Comparison of ENCODE assay signal across 8 cellular contexts in the genomic region with DNA sequence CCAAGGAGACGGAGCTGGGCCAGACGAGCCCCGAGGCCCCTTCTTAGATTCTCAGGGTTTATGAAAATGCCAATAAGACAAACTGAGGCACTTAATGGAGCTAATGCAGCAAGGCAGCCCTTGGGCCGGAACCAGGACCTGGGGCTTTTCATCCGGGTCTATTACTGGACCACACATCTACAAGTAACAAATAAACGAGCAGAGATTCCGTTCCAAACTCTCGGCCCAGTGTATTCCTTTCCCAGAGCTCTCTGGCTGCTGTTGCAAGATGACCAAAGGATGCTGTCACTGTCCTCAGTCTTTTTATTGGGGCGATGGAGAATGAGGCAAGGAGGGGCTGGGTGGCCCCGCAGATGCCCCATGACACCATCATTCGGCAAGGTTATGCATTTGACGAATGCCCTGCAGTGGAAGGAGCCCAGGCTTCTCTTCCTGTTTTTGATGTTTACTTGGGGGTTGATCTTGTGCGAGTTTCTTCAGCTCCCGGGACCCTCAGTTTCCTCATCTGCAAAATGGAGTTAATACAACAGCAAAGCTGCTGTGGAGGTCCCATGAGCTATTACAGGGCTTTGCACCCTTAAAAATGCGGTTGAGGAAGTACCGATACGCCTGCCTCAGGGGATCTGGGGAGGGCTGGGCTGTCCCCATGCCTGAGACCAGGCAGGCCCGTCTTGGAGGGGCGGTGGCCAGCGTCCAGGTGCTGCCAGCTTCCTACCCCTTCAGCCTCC. TPM values are rescaled to one million over a fixed set of nuclear protein-coding genes. Genes with fewer than 3 reads are reported as not detected.
DNase-seq lines count a peak whose midpoint lies in the region; ATAC-seq and TF ChIP-seq lines count a peak whose summit lies in the region.

No MANE protein-coding gene starts in this region.

- POLR2A ChIA-PET in activated naive CD8-positive, alpha-beta T cell treated with anti-CD3 and anti-CD28 coated beads, Interleukin-2, amount 10 ng/mL, durations not matched to agents 7 days and 5 days (lab: Charles Lee) = no interaction called here

- no peaks in the 10 kb centered on the region for H3K9me3 Mint-ChIP-seq in activated naive CD8-positive, alpha-beta T cell treated with anti-CD3 and anti-CD28 coated beads, Interleukin-2, amount 10 ng/mL, durations not matched to agents 7 days and 5 days
- no peaks in the 10 kb centered on the region for H3K9me3 Mint-ChIP-seq in mesothelial cell of epicardium

- H3K27me3 Mint-ChIP-seq in activated naive CD8-positive, alpha-beta T cell treated with anti-CD3 and anti-CD28 coated beads, Interleukin-2, amount 10 ng/mL, durations not matched to agents 7 days and 5 days = peaks cover 54% of the 10 kb centered on the region
- peaks cover 60% of the 10 kb centered on the region for H3K27me3 Mint-ChIP-seq in mesothelial cell of epicardium (ENCODE audit: low read depth)

- DNase-seq in heart left ventricle (no peak), Right ventricle myocardium superior (no peak), mesothelial cell of epicardium (ENCODE audit: low spot score in 2 of 2, unreplicated experiment in 2 of 2) (no peak), SHP77 treated with DMSO at 0.1 percent for 48 hours (lab: John Stamatoyannopoulos, UW) (no peak), SW480 (ENCODE audit: low spot score) (no peak)
- no peak for DNase-seq in activated naive CD8-positive, alpha-beta T cell treated with anti-CD3 and anti-CD28 coated beads, Interleukin-2, amount 10 ng/mL, durations not matched to agents 7 days and 5 days

- H3K36me3 Mint-ChIP-seq in activated naive CD8-positive, alpha-beta T cell treated with anti-CD3 and anti-CD28 coated beads, Interleukin-2, amount 10 ng/mL, durations not matched to agents 7 days and 5 days = peaks cover 2% of the 10 kb centered on the region
- H3K36me3 Mint-ChIP-seq in mesothelial cell of epicardium = no peaks in the 10 kb centered on the region

- peaks cover 2% of the 10 kb centered on the region for H3K4me1 Mint-ChIP-seq in activated naive CD8-positive, alpha-beta T cell treated with anti-CD3 and anti-CD28 coated beads, Interleukin-2, amount 10 ng/mL, durations not matched to agents 7 days and 5 days
- H3K4me1 Mint-ChIP-seq in mesothelial cell of epicardium = peaks cover 4% of the 10 kb centered on the region

- ATAC-seq in heart left ventricle = peak in 1 of 4 donors; percentile 1
- no peak for ATAC-seq in Right ventricle myocardium superior (ENCODE audit: poor library complexity)
- no peak for ATAC-seq in activated naive CD8-positive, alpha-beta T cell treated with anti-CD3 and anti-CD28 coated beads, Interleukin-2, amount 10 ng/mL, durations not matched to agents 7 days and 5 days (ENCODE audit: low read depth)
- no peak for ATAC-seq in GM18858 (IDR thresholded peaks at IDR 0.05; ENCODE audit: unreplicated experiment)

- H3K27ac Mint-ChIP-seq in activated naive CD8-positive, alpha-beta T cell treated with anti-CD3 and anti-CD28 coated beads, Interleukin-2, amount 10 ng/mL, durations not matched to agents 7 days and 5 days = no peak overlapping the region
- H3K27ac Mint-ChIP-seq in mesothelial cell of epicardium = no peak overlapping the region

- H3K4me1 ChIP-seq in heart left ventricle = peaks cover 0 to 46% (median 22%) of the 10 kb centered on the region in 12 donors
- no peaks in the 10 kb centered on the region for H3K4me1 ChIP-seq in urinary bladder (ENCODE audit: insufficient read depth)

- intact Hi-C loops in heart left ventricle (cut with DNase I) (loop anchor here in 1 of 10 donors (2.0 kb wide), 1 partner anchor 221 kb away; no protein-coding TSS in a partner anchor), Right ventricle myocardium superior (cut with DNase I) (loop anchor here (10.0 kb wide), 1 partner anchor 95 kb away; no protein-coding TSS in a partner anchor)

- WGBS in heart left ventricle, 4 donors = 46 to 66% (median 49%) methylated on average over 18 to 20 of the region's 20 CpGs
- 55% methylated on average over 20 of the region's 20 CpGs for whole genome bisulfite sequencing in urinary bladder

- H3K27me3 ChIP-seq in heart left ventricle = peaks cover 0 to 76% (median 26%) of the 10 kb centered on the region in 9 donors

- no peaks in the 10 kb centered on the region for H3K9me3 ChIP-seq in heart left ventricle

- no peaks in the 10 kb centered on the region for H3K36me3 ChIP-seq in heart left ventricle
- H3K36me3 ChIP-seq in urinary bladder (ENCODE audit: insufficient read depth) = no peaks in the 10 kb centered on the region

- H3K4me3 Mint-ChIP-seq in activated naive CD8-positive, alpha-beta T cell treated with anti-CD3 and anti-CD28 coated beads, Interleukin-2, amount 10 ng/mL, durations not matched to agents 7 days and 5 days = peak overlapping the region; percentile 46
- peak overlapping the region; percentile 58 for H3K4me3 Mint-ChIP-seq in mesothelial cell of epicardium

- no peak for TF ChIP-seq CTCF in heart left ventricle (IDR thresholded peaks at IDR 0.05)
- no peak for TF ChIP-seq CTCF in mesothelial cell of epicardium (IDR thresholded peaks at IDR 0.05; ENCODE audit: unreplicated experiment)

- H3K27ac ChIP-seq in heart left ventricle (peak overlapping the region in 7 of 12 donors; percentile 76 to 86 (median 82)), urinary bladder (ENCODE audit: low read depth) (no peak overlapping the region)

- H3K4me3 ChIP-seq in heart left ventricle (peak overlapping the region; percentile 49 to 88 (median 70)), urinary bladder (ENCODE audit: low read depth, low read length) (peak overlapping the region; percentile 63)

- TF ChIP-seq POLR2A in heart left ventricle (IDR thresholded peaks at IDR 0.05) = no peak

RNA-seq across cellular contexts. Expression of gene NTN1, which starts 1.1 kb away (rescaled TPM):
- total RNA-seq in heart left ventricle (10 to 100 TPM in 7 of 9 donors, 1 to 10 TPM in 2; 9.3 to 25.8 (median 19.2) TPM), Right ventricle myocardium superior (19.4 TPM), mesothelial cell of epicardium (2.3 to 2.6 TPM (median 2.5 TPM) in 3 replicates), urinary bladder (9.7 TPM)
- polyA plus RNA-seq in heart left ventricle (10 to 100 TPM in 1 of 2 donors, 1 to 10 TPM in 1; 9.6 to 16.6 TPM), urinary bladder (23.9 TPM)
- total RNA-seq in activated naive CD8-positive, alpha-beta T cell treated with anti-CD3 and anti-CD28 coated beads, Interleukin-2, amount 10 ng/mL, durations not matched to agents 7 days and 5 days = under 1 TPM in 1 of 2 experiments, not detected in 1; 0.09 TPM

RNA-seq across cellular contexts. Expression of gene PIK3R5, which starts 54.8 kb away (rescaled TPM):
- total RNA-seq in heart left ventricle (10 to 100 TPM in 1 of 9 donors, 1 to 10 TPM in 8; 1.5 to 21.6 (median 2.9) TPM), Right ventricle myocardium superior (2.5 TPM), mesothelial cell of epicardium (0.18 to 0.27 TPM (median 0.25 TPM) in 3 replicates), urinary bladder (3.1 TPM)
- polyA plus RNA-seq in heart left ventricle (1 to 10 TPM; 1.4 to 1.9 TPM), urinary bladder (4.6 TPM)
- total RNA-seq in activated naive CD8-positive, alpha-beta T cell treated with anti-CD3 and anti-CD28 coated beads, Interleukin-2, amount 10 ng/mL, durations not matched to agents 7 days and 5 days = 10 to 100 TPM; 81.4 to 84.0 TPM
